Comparison of ENCODE assay signal across 8 cellular contexts in genomic region chr5:68217476-68217984, GRCh38.
DNase-seq lines count a peak whose midpoint lies in the region; TF ChIP-seq lines count a peak whose summit lies in the region.

No MANE protein-coding gene starts in this region.

- CTCF ChIA-PET in RWPE1 (lab: Yijun Ruan, JAX): interaction anchor here (0.5 kb wide), 1 partner anchor 349 kb away, joined by 3 read pairs; no protein-coding TSS in a partner anchor

- peak overlapping the region; percentile 58; the same call in 1 of the 2 replicates for H3K27ac ChIP-seq in RWPE1

- H3K4me3 ChIP-seq in retinal pigment epithelial cell (ENCODE audit: low read length): peak overlapping the region; percentile 76

- DNase-seq in GM03348 (ENCODE audit: low spot score) (peak; percentile 21), RWPE1 (ENCODE audit: low spot score) (no peak), erythroblast (lab: John Stamatoyannopoulos, UW) (peak; percentile 49 to 59), retinal pigment epithelial cell (ENCODE audit: low read depth) (no peak), amygdala (lab: John Stamatoyannopoulos, UW) (no peak), cerebellar nuclear complex (lab: John Stamatoyannopoulos, UW) (no peak), LoVo (ENCODE audit: low spot score) (no peak)
- no peak for DNase-seq in stimulated activated naive CD4-positive, alpha-beta T cell (lab: John Stamatoyannopoulos, UW)

- POLR2A ChIA-PET in RWPE1 (lab: Yijun Ruan, JAX; ENCODE audit: low non-redundant PET): interaction anchor here (0.8 kb wide), 1 partner anchor 246 kb away, joined by 3 read pairs; no protein-coding TSS in a partner anchor

- TF ChIP-seq POLR2A in erythroblast (IDR thresholded peaks at IDR 0.05; ENCODE audit: low read length): no peak

- TF ChIP-seq CTCF in RWPE1 (conservative IDR thresholded peaks at IDR 0.05; ENCODE audit: low read depth) (no peak), retinal pigment epithelial cell (conservative IDR thresholded peaks at IDR 0.05; ENCODE audit: low read depth, low read length) (no peak)

Comparison
In these comparisons a context has a peak if more than half of its experiments do, and no peak if none do; other contexts are left out.
1. DNase-seq: peak in GM03348 (single experiment) and erythroblast (2 of 2); none in RWPE1 (single experiment), retinal pigment epithelial cell (single experiment), amygdala (0 of 56), cerebellar nuclear complex (0 of 2), LoVo (single experiment) and stimulated activated naive CD4-positive, alpha-beta T cell (0 of 6).